ENCODE assay signal across 26 cellular contexts in genomic region chr3:187069857-187070516, GRCh38.
DNase-seq lines count a peak whose midpoint lies in the region; ATAC-seq and TF ChIP-seq lines count a peak whose summit lies in the region.
"Had no signal": no experiment of that assay in that cellular context is flagged by ENCODE, and none has a peak within 500 bp of the region (broad histone marks: within the 10 kb centered on the region; RNA-seq: fewer than 3 reads in every experiment).

No MANE protein-coding gene starts in this region.

- POLR2A ChIA-PET in activated CD4-positive, alpha-beta T cell treated with anti-CD3 and anti-CD28 coated beads for 36 hours (lab: Charles Lee) = no interaction called here
- POLR2A ChIA-PET in naive thymus-derived CD4-positive, alpha-beta T cell (lab: Charles Lee) = no interaction called here

- no peaks in the 10 kb centered on the region for H3K27me3 ChIP-seq in naive thymus-derived CD4-positive, alpha-beta T cell (ENCODE audit: control insufficient read depth in 2 of 2, insufficient read depth in 2 of 2, low read length in 2 of 2)
- H3K27me3 ChIP-seq: body of pancreas, right lobe of liver, stomach, upper lobe of left lung had no signal

- intact Hi-C loops in activated CD4-positive, alpha-beta T cell treated with anti-CD3 and anti-CD28 coated beads for 36 hours (cut with DNase I, micrococcal nuclease) = no loop called here
- intact Hi-C loops in naive thymus-derived CD4-positive, alpha-beta T cell (cut with micrococcal nuclease) = loop anchor here in 1 of 2 donors (10.0 kb wide), 1 partner anchor 65 kb away; no protein-coding TSS in a partner anchor

- peaks cover 65% of the 10 kb centered on the region for H3K36me3 Mint-ChIP-seq in activated CD4-positive, alpha-beta T cell treated with anti-CD3 and anti-CD28 coated beads for 36 hours (ENCODE audit: low read depth)
- peaks cover 20% of the 10 kb centered on the region for H3K36me3 Mint-ChIP-seq in activated naive CD8-positive, alpha-beta T cell
- peaks cover 17 to 68% (median 41%) of the 10 kb centered on the region in 5 donors for H3K36me3 Mint-ChIP-seq in naive thymus-derived CD4-positive, alpha-beta T cell

- H3K27ac ChIP-seq in naive thymus-derived CD4-positive, alpha-beta T cell (ENCODE audit: low read depth, low read length) = peak overlapping the region; percentile 14
- H3K27ac ChIP-seq: 22Rv1, body of pancreas, parathyroid adenoma, right lobe of liver, stomach, upper lobe of left lung, VCaP had no signal

- no peak overlapping the region for H3K4me3 Mint-ChIP-seq in activated CD4-positive, alpha-beta T cell treated with anti-CD3 and anti-CD28 coated beads for 36 hours
- H3K4me3 Mint-ChIP-seq in activated naive CD8-positive, alpha-beta T cell = no peak overlapping the region
- peak overlapping the region in 1 of 10 donors; percentile 26 for H3K4me3 Mint-ChIP-seq in naive thymus-derived CD4-positive, alpha-beta T cell
- H3K4me3 Mint-ChIP-seq: activated CD8-positive, alpha-beta memory T cell treated with anti-CD3 and anti-CD28 coated beads, Interleukin-2, amount 10 ng/mL, durations not matched to agents 7 days and 5 days; nephron had no signal

- no peak overlapping the region for H3K4me3 ChIP-seq in naive thymus-derived CD4-positive, alpha-beta T cell (ENCODE audit: low read length)
- H3K4me3 ChIP-seq: body of pancreas, right lobe of liver, stomach, upper lobe of left lung had no signal

- no peaks in the 10 kb centered on the region for H3K27me3 Mint-ChIP-seq in activated CD4-positive, alpha-beta T cell treated with anti-CD3 and anti-CD28 coated beads for 36 hours
- no peaks in the 10 kb centered on the region for H3K27me3 Mint-ChIP-seq in activated naive CD8-positive, alpha-beta T cell
- no peaks in the 10 kb centered on the region for H3K27me3 Mint-ChIP-seq in naive thymus-derived CD4-positive, alpha-beta T cell
- H3K27me3 Mint-ChIP-seq: activated CD8-positive, alpha-beta memory T cell treated with anti-CD3 and anti-CD28 coated beads, Interleukin-2, amount 10 ng/mL, durations not matched to agents 7 days and 5 days had no signal

- peak; percentile 25 for TF ChIP-seq POLR2A in GM18505 (IDR thresholded peaks at IDR 0.05; ENCODE audit: borderline replicate concordance, extremely low read depth, insufficient read depth, insufficient read length)

- H3K27ac Mint-ChIP-seq in activated CD4-positive, alpha-beta T cell treated with anti-CD3 and anti-CD28 coated beads for 36 hours = peak overlapping the region; percentile 18
- H3K27ac Mint-ChIP-seq in activated naive CD8-positive, alpha-beta T cell = peak overlapping the region; percentile 70
- peak overlapping the region; percentile 7 to 90 (median 71) for H3K27ac Mint-ChIP-seq in naive thymus-derived CD4-positive, alpha-beta T cell
- H3K27ac Mint-ChIP-seq: nephron had no signal

- CTCF ChIA-PET in activated CD4-positive, alpha-beta T cell treated with anti-CD3 and anti-CD28 coated beads for 36 hours (lab: Charles Lee) = interaction anchor here (0.7 to 6.2 kb wide), 3 partner anchors 16 to 220 kb away, joined by 4 to 41 read pairs (median 5); no protein-coding TSS in a partner anchor
- CTCF ChIA-PET in naive thymus-derived CD4-positive, alpha-beta T cell (lab: Charles Lee) = interaction anchor here (1.1 to 5.4 kb wide), 3 partner anchors 37 to 220 kb away, joined by 3 to 34 read pairs (median 3); no protein-coding TSS in a partner anchor

- peaks cover 0 to 15% of the 10 kb centered on the region in 2 donors for H3K4me1 ChIP-seq in naive thymus-derived CD4-positive, alpha-beta T cell (ENCODE audit: control insufficient read depth in 2 of 2, insufficient read depth in 2 of 2, low read length in 2 of 2)
- H3K4me1 ChIP-seq: parathyroid adenoma had no signal

- no peak for DNase-seq in activated CD4-positive, alpha-beta T cell treated with anti-CD3 and anti-CD28 coated beads for 36 hours
- DNase-seq in activated CD4-positive, alpha-beta T cell treated with anti-CD3 and anti-CD28 coated beads for 1 hour = no peak
- DNase-seq in naive thymus-derived CD4-positive, alpha-beta T cell = no peak
- no peak for DNase-seq in central memory CD4-positive, alpha-beta T cell
- DNase-seq in middle frontal gyrus (ENCODE audit: extremely low spot score, low spot score) = no peak
- DNase-seq: activated CD8-positive, alpha-beta memory T cell treated with anti-CD3 and anti-CD28 coated beads, Interleukin-2, amount 10 ng/mL, durations not matched to agents 7 days and 5 days; activated gamma-delta T cell treated with Interleukin-2 at 50 U/mL for 16 hours; body of pancreas; cortex of kidney; HCEC 1CT; kidney; mammary epithelial cell; NCI-H1436; NCI-H526 treated with DMSO at 0.1 percent for 48 hours; OCI-M1; right lobe of liver; SHP77 treated with DMSO at 0.1 percent for 48 hours; stomach; upper lobe of left lung had no signal

- peaks cover 27 to 76% (median 32%) of the 10 kb centered on the region in 3 experiments for H3K36me3 ChIP-seq in naive thymus-derived CD4-positive, alpha-beta T cell (ENCODE audit: control insufficient read depth in 2 of 3, insufficient read depth in 3 of 3, low read length in 3 of 3)

- ATAC-seq in activated CD4-positive, alpha-beta T cell treated with anti-CD3 and anti-CD28 coated beads for 36 hours = no peak
- no peak for ATAC-seq in GM18505 (IDR thresholded peaks at IDR 0.05; ENCODE audit: unreplicated experiment)
- ATAC-seq in naive thymus-derived CD4-positive, alpha-beta T cell = no peak
- no peak for ATAC-seq in HG03565 (IDR thresholded peaks at IDR 0.05; ENCODE audit: unreplicated experiment)
- ATAC-seq: activated CD8-positive, alpha-beta memory T cell treated with anti-CD3 and anti-CD28 coated beads, Interleukin-2, amount 10 ng/mL, durations not matched to agents 7 days and 5 days; body of pancreas; right lobe of liver had no signal

- no peaks in the 10 kb centered on the region for H3K9me3 Mint-ChIP-seq in activated CD4-positive, alpha-beta T cell treated with anti-CD3 and anti-CD28 coated beads for 36 hours (ENCODE audit: low read depth)
- no peaks in the 10 kb centered on the region for H3K9me3 Mint-ChIP-seq in activated naive CD8-positive, alpha-beta T cell (ENCODE audit: low read depth)
- H3K9me3 Mint-ChIP-seq in naive thymus-derived CD4-positive, alpha-beta T cell = peaks cover 0 to 6% (median 1%) of the 10 kb centered on the region in 11 donors

- no peaks in the 10 kb centered on the region for H3K9me3 ChIP-seq in naive thymus-derived CD4-positive, alpha-beta T cell (ENCODE audit: control insufficient read depth in 2 of 3, low read length in 3 of 3)
- H3K9me3 ChIP-seq: body of pancreas, right lobe of liver, upper lobe of left lung had no signal

- H3K4me1 Mint-ChIP-seq in activated CD4-positive, alpha-beta T cell treated with anti-CD3 and anti-CD28 coated beads for 36 hours = peaks cover 28% of the 10 kb centered on the region
- H3K4me1 Mint-ChIP-seq in activated naive CD8-positive, alpha-beta T cell (ENCODE audit: low read depth) = peaks cover 43% of the 10 kb centered on the region
- H3K4me1 Mint-ChIP-seq in naive thymus-derived CD4-positive, alpha-beta T cell = peaks cover 25 to 64% (median 51%) of the 10 kb centered on the region in 7 donors
- H3K4me1 Mint-ChIP-seq: nephron had no signal

Comparison
In these comparisons a context has a peak if more than half of its experiments do, and no peak if none do; other contexts are left out.
1. H3K27ac Mint-ChIP-seq: peak in every context shown above with its lines; median percentile 71 in naive thymus-derived CD4-positive, alpha-beta T cell; 70 in activated naive CD8-positive, alpha-beta T cell; 18 in activated CD4-positive, alpha-beta T cell treated with anti-CD3 and anti-CD28 coated beads for 36 hours.